Comparison of ENCODE assay signal across 8 cellular contexts in the genomic region with DNA sequence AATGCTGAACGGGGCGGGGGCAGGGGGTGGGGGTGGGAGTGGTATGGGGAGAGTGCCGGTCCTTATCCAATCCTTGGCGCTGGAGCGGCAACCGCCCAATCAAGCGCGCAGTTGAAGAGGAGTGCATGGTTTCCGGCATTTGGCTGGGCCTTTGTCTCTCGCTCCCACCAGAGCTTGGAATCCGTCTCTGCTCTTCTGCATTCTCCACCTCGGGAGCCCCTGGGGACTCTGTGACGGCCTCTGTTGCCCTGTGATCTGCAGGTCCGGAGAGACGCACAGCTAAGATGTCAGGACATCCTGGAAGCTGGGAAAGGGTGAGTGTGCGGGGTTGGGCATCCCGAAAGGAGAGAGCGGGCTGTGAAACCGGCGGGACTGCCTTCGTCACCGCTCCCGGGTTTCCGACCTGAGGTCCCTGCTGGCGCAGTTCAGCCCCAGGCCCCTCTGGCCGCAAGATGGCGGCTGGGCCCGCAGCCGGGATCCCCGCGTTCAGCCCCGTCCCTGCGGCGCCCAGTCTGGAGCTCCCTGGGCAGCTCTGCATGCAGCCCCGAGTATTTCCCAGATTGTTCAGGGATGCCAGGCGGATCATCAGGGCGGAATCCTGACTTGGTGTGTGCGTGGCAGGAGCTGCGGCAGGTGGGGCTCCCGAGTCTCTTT.
DNase-seq lines count a peak whose midpoint lies in the region; TF ChIP-seq lines count a peak whose summit lies in the region.

No MANE protein-coding gene starts in this region.

- H3K36me3 ChIP-seq in OCI-LY3 (replicated peaks; ENCODE audit: low read depth, low read length) (peaks cover 24% of the 10 kb centered on the region), mucosa of rectum (ENCODE audit: control insufficient read depth in 2 of 2, insufficient read depth in 2 of 2, low read length in 2 of 2) (peaks cover 4 to 6% of the 10 kb centered on the region in 2 donors)

- H3K4me1 ChIP-seq in OCI-LY3 (ENCODE audit: low read length) = peaks cover 10% of the 10 kb centered on the region; the same call in 1 of the 2 replicates
- H3K4me1 ChIP-seq in mucosa of rectum (ENCODE audit: control insufficient read depth in 2 of 2, insufficient read depth in 2 of 2, low read length in 2 of 2) = peaks cover 4 to 9% of the 10 kb centered on the region in 2 donors

- H3K9ac ChIP-seq in OCI-LY3 (ENCODE audit: low read length) (peak overlapping the region; percentile 91), mucosa of rectum (ENCODE audit: low read depth in 1 of 2, low read length in 2 of 2) (peak overlapping the region; percentile 86 to 91)

- H4K20me1 ChIP-seq in OCI-LY3 (ENCODE audit: insufficient read depth, low read length) = no peaks in the 10 kb centered on the region; the same call in 1 of the 2 replicates

- no peaks in the 10 kb centered on the region for H3K27me3 ChIP-seq in OCI-LY3 (ENCODE audit: low read depth, low read length)
- no peaks in the 10 kb centered on the region for H3K27me3 ChIP-seq in mucosa of rectum (ENCODE audit: control insufficient read depth in 2 of 2, insufficient read depth in 2 of 2, low read length in 2 of 2)

- H3K4me2 ChIP-seq in OCI-LY3 (ENCODE audit: low read length) = peak overlapping the region; percentile 99

- no peaks in the 10 kb centered on the region for H3K9me3 ChIP-seq in OCI-LY3 (ENCODE audit: insufficient read depth, low read length)
- H3K9me3 ChIP-seq in mucosa of rectum (ENCODE audit: control insufficient read depth in 2 of 2, low read length in 2 of 2) = no peaks in the 10 kb centered on the region

- H3K4me3 ChIP-seq in OCI-LY3 (ENCODE audit: low read length) (peak overlapping the region; percentile 97), mucosa of rectum (ENCODE audit: low read length in 2 of 2) (peak overlapping the region; percentile 83 to 90)

- DNase-seq in COR-L47 (lab: John Stamatoyannopoulos, UW) = peak; percentile 90
- DNase-seq in GM20000 (ENCODE audit: low spot score) = peak; percentile 94
- peak; percentile 71 for DNase-seq in HS-5 (ENCODE audit: low read depth)
- peak; percentile 71 for DNase-seq in activated T-cell treated with anti-CD3 and anti-CD28 coated beads for 48 hours (ENCODE audit: low read depth)
- peak; percentile 84 to 89 for DNase-seq in erythroblast (lab: John Stamatoyannopoulos, UW)
- peak; percentile 52 to 54 for DNase-seq in stimulated activated CD8-positive, alpha-beta memory T cell treated with anti-CD3 and anti-CD28 coated beads, Interleukin-4, amount 100 ng/mL, for 4 hours (ENCODE audit: low read depth in 2 of 2, low spot score in 1 of 2)

- TF ChIP-seq POLR2A in erythroblast (IDR thresholded peaks at IDR 0.05; ENCODE audit: low read length) = peak; percentile 65

- peak overlapping the region; percentile 74 for H3K27ac ChIP-seq in OCI-LY3 (ENCODE audit: low read length)
- peak overlapping the region; percentile 93 to 94 for H3K27ac ChIP-seq in mucosa of rectum (ENCODE audit: low read depth in 2 of 2, low read length in 2 of 2)

- H3K79me2 ChIP-seq in OCI-LY3 (ENCODE audit: low read length) = peaks cover 38% of the 10 kb centered on the region

- TF ChIP-seq CTCF in GM20000 (IDR thresholded peaks at IDR 0.05; ENCODE audit: extremely low read depth, missing control alignments) (no peak), OCI-LY3 (IDR thresholded peaks at IDR 0.05; ENCODE audit: low read depth, low read length) (peak; percentile 23; the same call in 1 of the 2 replicates)

- peak overlapping the region; percentile 93 for H2AFZ ChIP-seq in OCI-LY3 (ENCODE audit: low read depth, low read length)

Comparison
In these comparisons a context has a peak if more than half of its experiments do, and no peak if none do; other contexts are left out.
1. Peak in every context shown above with its lines: DNase-seq, H3K4me3 ChIP-seq and H3K27ac ChIP-seq.